In genomic region chr5:107980923-107981748, GRCh38 we compare ENCODE assay signal across 13 cellular contexts.
DNase-seq lines count a peak whose midpoint lies in the region; ATAC-seq and TF ChIP-seq lines count a peak whose summit lies in the region.
"Had no signal": no experiment of that assay in that cellular context is flagged by ENCODE, and none has a peak within 500 bp of the region (broad histone marks: within the 10 kb centered on the region; RNA-seq: fewer than 3 reads in every experiment).

No MANE protein-coding gene starts in this region.

- no peak for TF ChIP-seq CTCF in activated CD8-positive, alpha-beta T cell treated with anti-CD3 and anti-CD28 coated beads for 36 hours (IDR thresholded peaks at IDR 0.05)

- DNase-seq in activated CD8-positive, alpha-beta T cell treated with anti-CD3 and anti-CD28 coated beads, Interleukin-2, amount 10 ng/mL, durations not matched to agents 7 days and 5 days = no peak
- DNase-seq in activated CD8-positive, alpha-beta T cell treated with anti-CD3 and anti-CD28 coated beads for 36 hours = no peak
- DNase-seq in H4 (ENCODE audit: low spot score) (peak; percentile 35), dermis blood vessel endothelial cell (no peak)
- DNase-seq in effector memory CD8-positive, alpha-beta T cell = no peak
- DNase-seq in natural killer cell treated with Interleukin-12 subunit alpha and Interleukin-12 subunit beta and Interleukin-15 and Interleukin-18, amount 100 ng/mL, for 72 hours (ENCODE audit: low spot score) = peak; percentile 61
- DNase-seq in activated effector memory CD4-positive, alpha-beta T cell treated with Interleukin-2 at 50 U/mL for 16 hours = no peak
- DNase-seq: DMS79, GDM1, KBM-7, PC-9 had no signal

- H3K27ac Mint-ChIP-seq in activated CD8-positive, alpha-beta T cell treated with anti-CD3 and anti-CD28 coated beads, Interleukin-2, amount 10 ng/mL, durations not matched to agents 7 days and 5 days = peak overlapping the region; percentile 41
- no peak overlapping the region for H3K27ac Mint-ChIP-seq in activated CD8-positive, alpha-beta T cell treated with anti-CD3 and anti-CD28 coated beads for 36 hours
- peak overlapping the region; percentile 1 to 83 for H3K27ac Mint-ChIP-seq in effector memory CD8-positive, alpha-beta T cell
- H3K27ac Mint-ChIP-seq in natural killer cell treated with Interleukin-12 subunit alpha and Interleukin-12 subunit beta and Interleukin-15 and Interleukin-18, amount 100 ng/mL, for 72 hours = peak overlapping the region; percentile 80 to 98
- H3K27ac Mint-ChIP-seq: CD14-positive monocyte had no signal

- CTCF ChIA-PET in activated CD8-positive, alpha-beta T cell treated with anti-CD3 and anti-CD28 coated beads, Interleukin-2, amount 10 ng/mL, durations not matched to agents 7 days and 5 days (lab: Charles Lee) = interaction anchor here (1.5 kb wide), 1 partner anchor 37 kb away, joined by 3 read pairs; no protein-coding TSS in a partner anchor
- CTCF ChIA-PET in activated CD8-positive, alpha-beta T cell treated with anti-CD3 and anti-CD28 coated beads for 36 hours (lab: Charles Lee) = no interaction called here

- peaks cover 51% of the 10 kb centered on the region for H3K4me1 Mint-ChIP-seq in activated CD8-positive, alpha-beta T cell treated with anti-CD3 and anti-CD28 coated beads, Interleukin-2, amount 10 ng/mL, durations not matched to agents 7 days and 5 days (ENCODE audit: low read depth)
- peaks cover 13% of the 10 kb centered on the region for H3K4me1 Mint-ChIP-seq in activated CD8-positive, alpha-beta T cell treated with anti-CD3 and anti-CD28 coated beads for 36 hours (ENCODE audit: low read depth)
- H3K4me1 Mint-ChIP-seq in effector memory CD8-positive, alpha-beta T cell (ENCODE audit: low read depth in 2 of 2) = peaks cover 34 to 45% of the 10 kb centered on the region in 2 donors
- H3K4me1 Mint-ChIP-seq in natural killer cell treated with Interleukin-12 subunit alpha and Interleukin-12 subunit beta and Interleukin-15 and Interleukin-18, amount 100 ng/mL, for 72 hours (ENCODE audit: low read depth in 2 of 2) = peaks cover 60 to 61% of the 10 kb centered on the region in 2 donors

- POLR2A ChIA-PET in activated CD8-positive, alpha-beta T cell treated with anti-CD3 and anti-CD28 coated beads, Interleukin-2, amount 10 ng/mL, durations not matched to agents 7 days and 5 days (lab: Charles Lee) = interaction anchor here (1.5 kb wide), 1 partner anchor 10 kb away, joined by 4 read pairs; no protein-coding TSS in a partner anchor
- POLR2A ChIA-PET in activated CD8-positive, alpha-beta T cell treated with anti-CD3 and anti-CD28 coated beads for 36 hours (lab: Charles Lee) = interaction anchor here (1.2 kb wide), 1 partner anchor 401 kb away, joined by 3 read pairs; no protein-coding TSS in a partner anchor

- intact Hi-C loops in activated CD8-positive, alpha-beta T cell treated with anti-CD3 and anti-CD28 coated beads for 36 hours (cut with micrococcal nuclease) = no loop called here

- no peaks in the 10 kb centered on the region for H3K27me3 Mint-ChIP-seq in activated CD8-positive, alpha-beta T cell treated with anti-CD3 and anti-CD28 coated beads, Interleukin-2, amount 10 ng/mL, durations not matched to agents 7 days and 5 days (ENCODE audit: low read depth)
- H3K27me3 Mint-ChIP-seq in activated CD8-positive, alpha-beta T cell treated with anti-CD3 and anti-CD28 coated beads for 36 hours = no peaks in the 10 kb centered on the region
- H3K27me3 Mint-ChIP-seq in effector memory CD8-positive, alpha-beta T cell = no peaks in the 10 kb centered on the region
- H3K27me3 Mint-ChIP-seq in natural killer cell treated with Interleukin-12 subunit alpha and Interleukin-12 subunit beta and Interleukin-15 and Interleukin-18, amount 100 ng/mL, for 72 hours = no peaks in the 10 kb centered on the region

- H3K4me3 Mint-ChIP-seq in activated CD8-positive, alpha-beta T cell treated with anti-CD3 and anti-CD28 coated beads, Interleukin-2, amount 10 ng/mL, durations not matched to agents 7 days and 5 days = no peak overlapping the region
- H3K4me3 Mint-ChIP-seq in activated CD8-positive, alpha-beta T cell treated with anti-CD3 and anti-CD28 coated beads for 36 hours = no peak overlapping the region
- H3K4me3 Mint-ChIP-seq in effector memory CD8-positive, alpha-beta T cell = peak overlapping the region; percentile 2 to 23
- peak overlapping the region; percentile 83 for H3K4me3 Mint-ChIP-seq in natural killer cell treated with Interleukin-12 subunit alpha and Interleukin-12 subunit beta and Interleukin-15 and Interleukin-18, amount 100 ng/mL, for 72 hours
- H3K4me3 Mint-ChIP-seq: CD14-positive monocyte had no signal

- H3K9me3 Mint-ChIP-seq in activated CD8-positive, alpha-beta T cell treated with anti-CD3 and anti-CD28 coated beads, Interleukin-2, amount 10 ng/mL, durations not matched to agents 7 days and 5 days (ENCODE audit: insufficient read depth) = peaks cover 4% of the 10 kb centered on the region
- H3K9me3 Mint-ChIP-seq in activated CD8-positive, alpha-beta T cell treated with anti-CD3 and anti-CD28 coated beads for 36 hours = no peaks in the 10 kb centered on the region
- no peaks in the 10 kb centered on the region for H3K9me3 Mint-ChIP-seq in effector memory CD8-positive, alpha-beta T cell
- no peaks in the 10 kb centered on the region for H3K9me3 Mint-ChIP-seq in natural killer cell treated with Interleukin-12 subunit alpha and Interleukin-12 subunit beta and Interleukin-15 and Interleukin-18, amount 100 ng/mL, for 72 hours

- ATAC-seq in activated CD8-positive, alpha-beta T cell treated with anti-CD3 and anti-CD28 coated beads, Interleukin-2, amount 10 ng/mL, durations not matched to agents 7 days and 5 days = no peak
- ATAC-seq in activated CD8-positive, alpha-beta T cell treated with anti-CD3 and anti-CD28 coated beads for 36 hours = no peak
- no peak for ATAC-seq in effector memory CD8-positive, alpha-beta T cell (replicated peaks)
- ATAC-seq in natural killer cell treated with Interleukin-12 subunit alpha and Interleukin-12 subunit beta and Interleukin-15 and Interleukin-18, amount 100 ng/mL, for 72 hours = peak; percentile 58 to 65
- no peak for ATAC-seq in HG02870 (IDR thresholded peaks at IDR 0.05; ENCODE audit: unreplicated experiment)

- H3K36me3 Mint-ChIP-seq in activated CD8-positive, alpha-beta T cell treated with anti-CD3 and anti-CD28 coated beads, Interleukin-2, amount 10 ng/mL, durations not matched to agents 7 days and 5 days (ENCODE audit: low read depth) = peaks cover 4% of the 10 kb centered on the region
- no peaks in the 10 kb centered on the region for H3K36me3 Mint-ChIP-seq in activated CD8-positive, alpha-beta T cell treated with anti-CD3 and anti-CD28 coated beads for 36 hours (ENCODE audit: low read depth)
- no peaks in the 10 kb centered on the region for H3K36me3 Mint-ChIP-seq in effector memory CD8-positive, alpha-beta T cell (ENCODE audit: insufficient read depth)
- H3K36me3 Mint-ChIP-seq in natural killer cell treated with Interleukin-12 subunit alpha and Interleukin-12 subunit beta and Interleukin-15 and Interleukin-18, amount 100 ng/mL, for 72 hours = no peaks in the 10 kb centered on the region
- H3K36me3 Mint-ChIP-seq: CD14-positive monocyte had no signal

Comparison
In these comparisons a context has a peak if more than half of its experiments do, and no peak if none do; other contexts are left out.
1. ATAC-seq: peak in natural killer cell treated with Interleukin-12 subunit alpha and Interleukin-12 subunit beta and Interleukin-15 and Interleukin-18, amount 100 ng/mL, for 72 hours (2 of 2); none in activated CD8-positive, alpha-beta T cell treated with anti-CD3 and anti-CD28 coated beads, Interleukin-2, amount 10 ng/mL, durations not matched to agents 7 days and 5 days (single experiment), activated CD8-positive, alpha-beta T cell treated with anti-CD3 and anti-CD28 coated beads for 36 hours (single experiment), effector memory CD8-positive, alpha-beta T cell (single experiment) and HG02870 (single experiment).
2. DNase-seq: peak in H4 (single experiment) and natural killer cell treated with Interleukin-12 subunit alpha and Interleukin-12 subunit beta and Interleukin-15 and Interleukin-18, amount 100 ng/mL, for 72 hours (single experiment); none in activated CD8-positive, alpha-beta T cell treated with anti-CD3 and anti-CD28 coated beads, Interleukin-2, amount 10 ng/mL, durations not matched to agents 7 days and 5 days (single experiment), activated CD8-positive, alpha-beta T cell treated with anti-CD3 and anti-CD28 coated beads for 36 hours (single experiment), effector memory CD8-positive, alpha-beta T cell (0 of 3), dermis blood vessel endothelial cell (single experiment) and activated effector memory CD4-positive, alpha-beta T cell treated with Interleukin-2 at 50 U/mL for 16 hours (single experiment).
3. H3K4me3 Mint-ChIP-seq: peak in effector memory CD8-positive, alpha-beta T cell (2 of 2) and natural killer cell treated with Interleukin-12 subunit alpha and Interleukin-12 subunit beta and Interleukin-15 and Interleukin-18, amount 100 ng/mL, for 72 hours (single experiment); none in activated CD8-positive, alpha-beta T cell treated with anti-CD3 and anti-CD28 coated beads, Interleukin-2, amount 10 ng/mL, durations not matched to agents 7 days and 5 days (single experiment) and activated CD8-positive, alpha-beta T cell treated with anti-CD3 and anti-CD28 coated beads for 36 hours (single experiment).